16 cellular contexts compared by ENCODE assay signal in the genomic region with DNA sequence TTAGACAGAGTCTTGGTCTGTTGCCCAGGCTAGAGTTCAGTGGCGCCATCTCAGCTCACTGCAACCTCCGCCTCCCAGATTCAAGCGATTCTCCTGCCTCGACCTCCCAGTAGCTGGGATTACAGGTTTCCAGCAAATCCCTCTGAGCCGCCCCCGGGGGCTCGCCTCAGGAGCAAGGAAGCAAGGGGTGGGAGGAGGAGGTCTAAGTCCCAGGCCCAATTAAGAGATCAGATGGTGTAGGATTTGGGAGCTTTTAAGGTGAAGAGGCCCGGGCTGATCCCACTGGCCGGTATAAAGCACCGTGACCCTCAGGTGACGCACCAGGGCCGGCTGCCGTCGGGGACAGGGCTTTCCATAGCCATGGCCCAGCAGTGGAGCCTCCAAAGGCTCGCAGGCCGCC. TPM values are rescaled to one million over a fixed set of nuclear protein-coding genes. Genes with fewer than 3 reads are reported as not detected.
"Had no signal": no experiment of that assay in that cellular context is flagged by ENCODE, and none has a peak within 500 bp of the region (broad histone marks: within the 10 kb centered on the region; RNA-seq: fewer than 3 reads in every experiment).

A gene (plus strand): TSS at position 301 of the 400 bp plus-strand sequence. CDS start 60 bp downstream, at position 361.

RNA-seq across cellular contexts. Expression of the gene that starts here (rescaled TPM):
- total RNA-seq: stomach, subcutaneous adipose tissue, suprapubic skin, temporal lobe, testis, thoracic aorta, thyroid gland, tibial nerve, transverse colon, upper lobe of left lung, upper lobe of right lung, ureter, urinary bladder, uterus, vagina had no signal
- polyA plus RNA-seq: stomach, thymus, urinary bladder had no signal
